Comparison of ENCODE assay signal across 8 cellular contexts in genomic region chr2:65053199-65053598, GRCh38.
DNase-seq lines count a peak whose midpoint lies in the region; ATAC-seq lines count a peak whose summit lies in the region.

No MANE protein-coding gene starts in this region.

- H3K27ac Mint-ChIP-seq in dendritic cell treated with granulocyte-macrophage colony-stimulating factor and Interleukin-4, amounts not matched to agents 40 ng/mL and 50 ng/mL, for 4 days, result peak overlapping the region; percentile 94

- intact Hi-C loops in dendritic cell treated with granulocyte-macrophage colony-stimulating factor and Interleukin-4, amounts not matched to agents 40 ng/mL and 50 ng/mL, for 4 days (cut with micrococcal nuclease), result no loop called here

- in situ Hi-C loops in KBM-7 (cut with MboI; ENCODE audit: low pct_unique_long_range_greater_than_20kb, low sequenced_read_pairs), result loop anchor here (25.0 kb wide), 1 partner anchor 509 kb away; no protein-coding TSS in a partner anchor

- peaks cover 59% of the 10 kb centered on the region for H3K4me1 Mint-ChIP-seq in dendritic cell treated with granulocyte-macrophage colony-stimulating factor and Interleukin-4, amounts not matched to agents 40 ng/mL and 50 ng/mL, for 4 days (ENCODE audit: low read depth)

- DNase-seq in KBM-7, result peak; percentile 50
- no peak for DNase-seq in DMS53 treated with DMSO at 0.1 percent for 48 hours (lab: John Stamatoyannopoulos, UW; ENCODE audit: unreplicated experiment)
- no peak for DNase-seq in cerebellar cortex (ENCODE audit: low spot score)
- no peak for DNase-seq in retina
- no peak for DNase-seq in NCI-H1105 treated with DMSO at 0.1 percent for 48 hours (lab: John Stamatoyannopoulos, UW)

- peak overlapping the region; percentile 58 for H3K4me3 Mint-ChIP-seq in dendritic cell treated with granulocyte-macrophage colony-stimulating factor and Interleukin-4, amounts not matched to agents 40 ng/mL and 50 ng/mL, for 4 days

- ATAC-seq in GM18511 (IDR thresholded peaks at IDR 0.05; ENCODE audit: unreplicated experiment), result peak; percentile 58
- peak; percentile 55 for ATAC-seq in GM21576 (IDR thresholded peaks at IDR 0.05; ENCODE audit: unreplicated experiment)

- H3K36me3 Mint-ChIP-seq in dendritic cell treated with granulocyte-macrophage colony-stimulating factor and Interleukin-4, amounts not matched to agents 40 ng/mL and 50 ng/mL, for 4 days (ENCODE audit: low read depth), result peaks cover 52% of the 10 kb centered on the region

- peaks cover 11% of the 10 kb centered on the region for H3K9me3 Mint-ChIP-seq in dendritic cell treated with granulocyte-macrophage colony-stimulating factor and Interleukin-4, amounts not matched to agents 40 ng/mL and 50 ng/mL, for 4 days

- H3K27me3 Mint-ChIP-seq in dendritic cell treated with granulocyte-macrophage colony-stimulating factor and Interleukin-4, amounts not matched to agents 40 ng/mL and 50 ng/mL, for 4 days, result no peaks in the 10 kb centered on the region
